36 cellular contexts compared by ENCODE assay signal in the genomic region with DNA sequence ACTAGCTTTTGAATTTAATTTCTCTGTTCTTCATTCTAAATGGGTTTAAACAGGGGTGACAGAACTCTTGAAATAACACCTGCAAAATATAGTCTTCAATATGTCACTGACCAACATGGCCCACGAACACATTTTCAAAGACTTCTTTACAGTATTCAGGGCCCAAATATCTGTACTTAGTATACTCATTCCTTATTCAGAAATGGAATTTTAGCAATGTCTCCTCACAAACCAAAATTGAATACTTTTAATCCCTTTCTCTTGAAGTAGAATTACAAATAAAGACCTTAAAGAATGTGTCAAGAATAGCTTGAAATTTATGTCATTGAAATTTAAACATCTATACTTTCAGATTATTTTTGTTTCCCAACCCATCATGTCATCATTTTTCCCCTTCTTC.
"Had no signal": no experiment of that assay in that cellular context is flagged by ENCODE, and none has a peak within 500 bp of the region (broad histone marks: within the 10 kb centered on the region; RNA-seq: fewer than 3 reads in every experiment).

No MANE protein-coding gene starts in this region.

- H3K36me3 Mint-ChIP-seq: activated CD4-positive, alpha-beta memory T cell treated with anti-CD3 and anti-CD28 coated beads for 36 hours; activated CD8-positive, alpha-beta memory T cell treated with anti-CD3 and anti-CD28 coated beads, Interleukin-2, amount 10 ng/mL, durations not matched to agents 7 days and 5 days; activated naive CD4-positive, alpha-beta T cell treated with anti-CD3 and anti-CD28 coated beads, Interleukin-2, amount 10 ng/mL, durations not matched to agents 7 days and 5 days; activated naive CD4-positive, alpha-beta T cell treated with anti-CD3 and anti-CD28 coated beads, Interleukin-2, amount 50 U/mL, for 72 hours; activated naive CD8-positive, alpha-beta T cell treated with anti-CD3 and anti-CD28 coated beads, Interleukin-2, amount 10 ng/mL, durations not matched to agents 7 days and 5 days; T-cell had no signal

- H3K4me1 ChIP-seq: esophagus muscularis mucosa, gastroesophageal sphincter, heart right ventricle had no signal

- H3K9me3 Mint-ChIP-seq: activated CD4-positive, alpha-beta T cell treated with anti-CD3 and anti-CD28 coated beads, Interleukin-2, amount 10 ng/mL, durations not matched to agents 24 days and 14 days; T-helper 1 cell treated with Interleukin-12 subunit alpha and Interleukin-12 subunit beta and Interleukin-4 antibody, amounts not matched to agents 30 μg/mL and 1 μg/mL, for 36 hours had no signal

- H3K9me3 ChIP-seq: gastroesophageal sphincter had no signal

- DNase-seq: activated B cell treated with CpG ODN at 0.5 μM for 24 hours; activated CD4-positive, alpha-beta memory T cell treated with anti-CD3 and anti-CD28 coated beads for 36 hours; activated CD4-positive, alpha-beta T cell treated with anti-CD3 and anti-CD28 coated beads for 36 hours; activated CD4-positive, alpha-beta T cell treated with anti-CD3 and anti-CD28 coated beads, Interleukin-2, amount 10 ng/mL, durations not matched to agents 24 days and 14 days; activated CD4-positive, CD25-positive, alpha-beta regulatory T cell treated with anti-CD3 and anti-CD28 coated beads, Interleukin-2, amount 50 U/mL, for 72 hours; activated CD8-positive, alpha-beta memory T cell treated with anti-CD3 and anti-CD28 coated beads, Interleukin-2, amount 10 ng/mL, durations not matched to agents 7 days and 5 days; activated CD8-positive, alpha-beta memory T cell treated with anti-CD3 and anti-CD28 coated beads, Interleukin-2, amount 50 U/mL, for 48 hours; activated CD8-positive, alpha-beta T cell treated with anti-CD3 and anti-CD28 coated beads, Interleukin-2, amount 10 ng/mL, durations not matched to agents 7 days and 5 days; activated gamma-delta T cell; activated naive CD4-positive, alpha-beta T cell; activated naive CD4-positive, alpha-beta T cell treated with anti-CD3 and anti-CD28 coated beads, Interleukin-2, amount 10 ng/mL, durations not matched to agents 7 days and 5 days; activated naive CD8-positive, alpha-beta T cell treated with anti-CD3 and anti-CD28 coated beads, Interleukin-2, amount 10 ng/mL, durations not matched to agents 7 days and 5 days; activated T-cell treated with anti-CD3 and anti-CD28 coated beads for 4 hours; activated T-cell treated with anti-CD3 and anti-CD28 coated beads, Interleukin-2, amount 50 U/mL, for 24 hours; activated T-cell treated with anti-CD3 and anti-CD28 coated beads, Interleukin-2, amount 50 U/mL, for 72 hours; amniotic stem cell; anterior cingulate cortex; brain microvascular endothelial cell; cortex of kidney; dermis blood vessel endothelial cell; effector CD4-positive, alpha-beta T cell; effector memory CD8-positive, alpha-beta T cell; erythroblast; foreskin melanocyte; heart right ventricle; SW 1271; T-cell; T1000; WERI-Rb-1 had no signal

- FAIRE-seq: bronchial epithelial cell, colon had no signal

- H3K27ac Mint-ChIP-seq: activated B cell treated with CpG ODN at 0.5 μM for 24 hours; activated CD4-positive, alpha-beta memory T cell treated with anti-CD3 and anti-CD28 coated beads for 36 hours; activated CD4-positive, alpha-beta T cell treated with anti-CD3 and anti-CD28 coated beads for 36 hours; activated CD4-positive, alpha-beta T cell treated with anti-CD3 and anti-CD28 coated beads, Interleukin-2, amount 10 ng/mL, durations not matched to agents 24 days and 14 days; activated CD8-positive, alpha-beta memory T cell treated with anti-CD3 and anti-CD28 coated beads, Interleukin-2, amount 10 ng/mL, durations not matched to agents 7 days and 5 days; activated CD8-positive, alpha-beta T cell treated with anti-CD3 and anti-CD28 coated beads, Interleukin-2, amount 10 ng/mL, durations not matched to agents 7 days and 5 days; activated naive CD4-positive, alpha-beta T cell treated with anti-CD3 and anti-CD28 coated beads, Interleukin-2, amount 10 ng/mL, durations not matched to agents 7 days and 5 days; activated naive CD4-positive, alpha-beta T cell treated with anti-CD3 and anti-CD28 coated beads, Interleukin-2, amount 50 U/mL, for 72 hours; activated naive CD8-positive, alpha-beta T cell treated with anti-CD3 and anti-CD28 coated beads, Interleukin-2, amount 10 ng/mL, durations not matched to agents 7 days and 5 days; activated T-cell treated with anti-CD3 and anti-CD28 coated beads, Interleukin-2, amount 50 U/mL, for 24 hours; activated T-cell treated with anti-CD3 and anti-CD28 coated beads, Interleukin-2, amount 50 U/mL, for 72 hours; effector memory CD8-positive, alpha-beta T cell; T-cell; T-helper 1 cell treated with Interleukin-12 subunit alpha and Interleukin-12 subunit beta and Interleukin-4 antibody, amounts not matched to agents 30 μg/mL and 1 μg/mL, for 36 hours had no signal

- H3K4me3 ChIP-seq: esophagus muscularis mucosa, gastroesophageal sphincter, heart right ventricle had no signal

- H3K27me3 Mint-ChIP-seq: activated B cell treated with CpG ODN at 0.5 μM for 24 hours; activated CD4-positive, alpha-beta memory T cell treated with anti-CD3 and anti-CD28 coated beads for 36 hours; activated CD4-positive, alpha-beta T cell treated with anti-CD3 and anti-CD28 coated beads for 36 hours; activated CD4-positive, alpha-beta T cell treated with anti-CD3 and anti-CD28 coated beads, Interleukin-2, amount 10 ng/mL, durations not matched to agents 24 days and 14 days; activated CD8-positive, alpha-beta memory T cell treated with anti-CD3 and anti-CD28 coated beads, Interleukin-2, amount 10 ng/mL, durations not matched to agents 7 days and 5 days; activated naive CD4-positive, alpha-beta T cell treated with anti-CD3 and anti-CD28 coated beads, Interleukin-2, amount 10 ng/mL, durations not matched to agents 7 days and 5 days; activated naive CD8-positive, alpha-beta T cell treated with anti-CD3 and anti-CD28 coated beads, Interleukin-2, amount 10 ng/mL, durations not matched to agents 7 days and 5 days; activated T-cell treated with anti-CD3 and anti-CD28 coated beads, Interleukin-2, amount 50 U/mL, for 24 hours; central memory CD8-positive, alpha-beta T cell; effector memory CD8-positive, alpha-beta T cell; T-cell had no signal

- H3K36me3 ChIP-seq: brain microvascular endothelial cell, esophagus muscularis mucosa, gastroesophageal sphincter, heart right ventricle, WERI-Rb-1 had no signal

- H3K27me3 ChIP-seq: brain microvascular endothelial cell, esophagus muscularis mucosa, gastroesophageal sphincter had no signal

- H3K27ac ChIP-seq: brain microvascular endothelial cell, esophagus muscularis mucosa, gastroesophageal sphincter, heart right ventricle, WERI-Rb-1 had no signal

- H3K4me3 Mint-ChIP-seq: activated B cell treated with CpG ODN at 0.5 μM for 24 hours; activated CD4-positive, alpha-beta memory T cell treated with anti-CD3 and anti-CD28 coated beads for 36 hours; activated CD4-positive, alpha-beta T cell treated with anti-CD3 and anti-CD28 coated beads for 36 hours; activated CD4-positive, alpha-beta T cell treated with anti-CD3 and anti-CD28 coated beads, Interleukin-2, amount 10 ng/mL, durations not matched to agents 24 days and 14 days; activated CD8-positive, alpha-beta memory T cell treated with anti-CD3 and anti-CD28 coated beads, Interleukin-2, amount 10 ng/mL, durations not matched to agents 7 days and 5 days; activated CD8-positive, alpha-beta T cell treated with anti-CD3 and anti-CD28 coated beads, Interleukin-2, amount 10 ng/mL, durations not matched to agents 7 days and 5 days; activated naive CD4-positive, alpha-beta T cell treated with anti-CD3 and anti-CD28 coated beads, Interleukin-2, amount 10 ng/mL, durations not matched to agents 7 days and 5 days; activated naive CD8-positive, alpha-beta T cell treated with anti-CD3 and anti-CD28 coated beads, Interleukin-2, amount 10 ng/mL, durations not matched to agents 7 days and 5 days; activated T-cell treated with anti-CD3 and anti-CD28 coated beads, Interleukin-2, amount 50 U/mL, for 24 hours; activated T-cell treated with anti-CD3 and anti-CD28 coated beads, Interleukin-2, amount 50 U/mL, for 72 hours; central memory CD8-positive, alpha-beta T cell; effector memory CD8-positive, alpha-beta T cell; T-cell; T-helper 1 cell treated with Interleukin-12 subunit alpha and Interleukin-12 subunit beta and Interleukin-4 antibody, amounts not matched to agents 30 μg/mL and 1 μg/mL, for 36 hours had no signal

- ATAC-seq: activated CD4-positive, alpha-beta T cell treated with anti-CD3 and anti-CD28 coated beads for 36 hours; activated CD8-positive, alpha-beta memory T cell treated with anti-CD3 and anti-CD28 coated beads, Interleukin-2, amount 10 ng/mL, durations not matched to agents 7 days and 5 days; activated CD8-positive, alpha-beta T cell treated with anti-CD3 and anti-CD28 coated beads, Interleukin-2, amount 10 ng/mL, durations not matched to agents 7 days and 5 days; activated naive CD4-positive, alpha-beta T cell treated with anti-CD3 and anti-CD28 coated beads, Interleukin-2, amount 50 U/mL, for 72 hours; activated T-cell treated with anti-CD3 and anti-CD28 coated beads, Interleukin-2, amount 50 U/mL, for 72 hours; effector memory CD8-positive, alpha-beta T cell; gastroesophageal sphincter; heart right ventricle; T-cell had no signal

- H3K4me1 Mint-ChIP-seq: activated B cell treated with CpG ODN at 0.5 μM for 24 hours; activated CD4-positive, alpha-beta T cell treated with anti-CD3 and anti-CD28 coated beads for 36 hours; activated CD4-positive, alpha-beta T cell treated with anti-CD3 and anti-CD28 coated beads, Interleukin-2, amount 10 ng/mL, durations not matched to agents 24 days and 14 days; activated CD8-positive, alpha-beta memory T cell treated with anti-CD3 and anti-CD28 coated beads, Interleukin-2, amount 10 ng/mL, durations not matched to agents 7 days and 5 days; activated naive CD4-positive, alpha-beta T cell treated with anti-CD3 and anti-CD28 coated beads, Interleukin-2, amount 10 ng/mL, durations not matched to agents 7 days and 5 days; activated naive CD8-positive, alpha-beta T cell treated with anti-CD3 and anti-CD28 coated beads, Interleukin-2, amount 10 ng/mL, durations not matched to agents 7 days and 5 days; central memory CD8-positive, alpha-beta T cell; T-cell had no signal
